8 cellular contexts compared by ENCODE assay signal in the genomic region with DNA sequence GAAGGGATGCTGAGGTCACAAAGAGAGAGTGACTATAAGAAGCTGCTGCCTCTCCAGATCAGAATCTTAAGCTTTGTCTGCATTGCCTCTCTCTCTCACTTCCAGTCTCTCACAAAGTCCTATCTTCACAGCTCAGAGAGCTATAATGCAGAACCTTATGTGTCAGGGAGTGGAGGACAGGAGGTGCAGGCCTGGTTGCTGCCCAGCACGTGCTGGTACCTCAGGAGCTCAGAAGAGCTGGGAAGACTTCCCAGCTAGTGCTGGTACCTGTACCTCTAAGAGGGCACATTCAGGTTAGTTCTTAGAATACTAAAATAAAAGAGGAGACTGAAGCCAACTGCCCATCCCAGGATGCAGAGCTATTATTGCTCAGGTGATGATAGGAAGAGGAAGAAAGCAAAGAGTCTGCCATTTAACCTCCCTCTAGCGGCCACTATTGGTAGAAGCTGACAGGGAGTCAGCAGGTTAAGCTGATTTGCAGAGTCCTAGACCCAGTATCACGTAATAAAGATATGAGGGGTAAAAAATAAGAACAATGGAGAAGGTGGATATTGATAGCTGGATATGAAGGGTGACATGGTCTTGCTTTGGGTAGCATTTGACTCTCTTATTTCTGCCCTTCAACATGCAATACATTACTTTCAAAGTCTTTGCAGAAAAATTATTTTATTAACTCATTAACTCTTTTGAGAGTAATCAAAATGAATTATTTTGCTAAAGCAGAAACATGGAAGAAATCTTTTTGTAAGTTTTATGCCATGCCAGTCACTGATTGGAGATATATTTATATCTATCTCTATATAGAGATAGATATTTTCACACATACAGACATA.
DNase-seq lines count a peak whose midpoint lies in the region; ATAC-seq, FAIRE-seq and TF ChIP-seq lines count a peak whose summit lies in the region.

No MANE protein-coding gene starts in this region.

- H3K36me3 ChIP-seq in pancreas (no peaks in the 10 kb centered on the region), prostate gland (no peaks in the 10 kb centered on the region)

- CTCF ChIA-PET in activated CD8-positive, alpha-beta T cell treated with anti-CD3 and anti-CD28 coated beads, Interleukin-2, amount 10 ng/mL, durations not matched to agents 7 days and 5 days (lab: Charles Lee): interaction anchor here (0.8 to 3.4 kb wide), 28 partner anchors 10 to 333 kb away, joined by 3 to 33 read pairs (median 4); partner anchors contain the start of gene IVNS1ABP

- DNase-seq in AML-193 (lab: John Stamatoyannopoulos, UW) (peak; percentile 22 to 31), NCI-H748 (lab: John Stamatoyannopoulos, UW; ENCODE audit: unreplicated experiment) (peak; percentile 65), pancreas (peak in 3 of 6 donors; percentile 10 to 57 (median 22)), prostate gland (ENCODE audit: low spot score) (no peak)
- DNase-seq in activated CD8-positive, alpha-beta T cell treated with anti-CD3 and anti-CD28 coated beads, Interleukin-2, amount 10 ng/mL, durations not matched to agents 7 days and 5 days: peak; percentile 60

- H3K27me3 ChIP-seq in pancreas (no peaks in the 10 kb centered on the region), prostate gland (replicated peaks; ENCODE audit: insufficient read depth) (no peaks in the 10 kb centered on the region)

- FAIRE-seq in pancreas (lab: Jason Lieb, UNC): no peak

- 58 to 69% methylated on average over 3 of the region's 3 CpGs for WGBS in pancreas, 2 donors
- WGBS in prostate gland: 75% methylated on average over 3 of the region's 3 CpGs

- peak; percentile 76 for ATAC-seq in GM18861 (IDR thresholded peaks at IDR 0.05; ENCODE audit: unreplicated experiment)
- peak; percentile 84 for ATAC-seq in HG03060 (IDR thresholded peaks at IDR 0.05; ENCODE audit: low read depth, unreplicated experiment)
- peak; percentile 76 for ATAC-seq in activated CD8-positive, alpha-beta T cell treated with anti-CD3 and anti-CD28 coated beads, Interleukin-2, amount 10 ng/mL, durations not matched to agents 7 days and 5 days
- ATAC-seq in esophagus mucosa: peak; percentile 73
- ATAC-seq in pancreas: peak in 3 of 4 donors; percentile 44 to 83 (median 75)

- no peak overlapping the region for H3K27ac Mint-ChIP-seq in activated CD8-positive, alpha-beta T cell treated with anti-CD3 and anti-CD28 coated beads, Interleukin-2, amount 10 ng/mL, durations not matched to agents 7 days and 5 days

- no peak for TF ChIP-seq POLR2A in prostate gland (IDR thresholded peaks at IDR 0.05)

- H3K36me3 Mint-ChIP-seq in activated CD8-positive, alpha-beta T cell treated with anti-CD3 and anti-CD28 coated beads, Interleukin-2, amount 10 ng/mL, durations not matched to agents 7 days and 5 days (ENCODE audit: low read depth): peaks cover 9% of the 10 kb centered on the region

- H3K4me1 Mint-ChIP-seq in activated CD8-positive, alpha-beta T cell treated with anti-CD3 and anti-CD28 coated beads, Interleukin-2, amount 10 ng/mL, durations not matched to agents 7 days and 5 days (ENCODE audit: low read depth): peaks cover 27% of the 10 kb centered on the region

- intact Hi-C loops in pancreas (cut with DNase I): no loop called here
- intact Hi-C loops in prostate gland (cut with DNase I): no loop called here

- POLR2A ChIA-PET in activated CD8-positive, alpha-beta T cell treated with anti-CD3 and anti-CD28 coated beads, Interleukin-2, amount 10 ng/mL, durations not matched to agents 7 days and 5 days (lab: Charles Lee): interaction anchor here (0.6 to 1.9 kb wide), 7 partner anchors 35 to 280 kb away, joined by 3 to 6 read pairs (median 4); no protein-coding TSS in a partner anchor

- peaks cover 0 to 19% (median 13%) of the 10 kb centered on the region in 3 donors for H3K4me1 ChIP-seq in pancreas
- no peaks in the 10 kb centered on the region for H3K4me1 ChIP-seq in prostate gland (replicated peaks)

- no peaks in the 10 kb centered on the region for H3K27me3 Mint-ChIP-seq in activated CD8-positive, alpha-beta T cell treated with anti-CD3 and anti-CD28 coated beads, Interleukin-2, amount 10 ng/mL, durations not matched to agents 7 days and 5 days (ENCODE audit: low read depth)

- H3K4me3 ChIP-seq in pancreas (no peak overlapping the region), prostate gland (no peak overlapping the region)

- TF ChIP-seq CTCF in pancreas (IDR thresholded peaks at IDR 0.05) (peak in 3 of 4 donors; percentile 33 to 47 (median 46)), prostate gland (IDR thresholded peaks at IDR 0.05) (peak in 2 of 4 experiments; percentile 20 to 26)

- H3K4me3 Mint-ChIP-seq in activated CD8-positive, alpha-beta T cell treated with anti-CD3 and anti-CD28 coated beads, Interleukin-2, amount 10 ng/mL, durations not matched to agents 7 days and 5 days: no peak overlapping the region

- H3K9me3 Mint-ChIP-seq in activated CD8-positive, alpha-beta T cell treated with anti-CD3 and anti-CD28 coated beads, Interleukin-2, amount 10 ng/mL, durations not matched to agents 7 days and 5 days (ENCODE audit: insufficient read depth): peaks cover 4% of the 10 kb centered on the region

- H3K27ac ChIP-seq in pancreas (peak overlapping the region in 1 of 4 donors; percentile 24), prostate gland (no peak overlapping the region)

- no peaks in the 10 kb centered on the region for H3K9me3 ChIP-seq in pancreas
- no peaks in the 10 kb centered on the region for H3K9me3 ChIP-seq in prostate gland
